Comparison of ENCODE assay signal across 8 cellular contexts in the genomic region with DNA sequence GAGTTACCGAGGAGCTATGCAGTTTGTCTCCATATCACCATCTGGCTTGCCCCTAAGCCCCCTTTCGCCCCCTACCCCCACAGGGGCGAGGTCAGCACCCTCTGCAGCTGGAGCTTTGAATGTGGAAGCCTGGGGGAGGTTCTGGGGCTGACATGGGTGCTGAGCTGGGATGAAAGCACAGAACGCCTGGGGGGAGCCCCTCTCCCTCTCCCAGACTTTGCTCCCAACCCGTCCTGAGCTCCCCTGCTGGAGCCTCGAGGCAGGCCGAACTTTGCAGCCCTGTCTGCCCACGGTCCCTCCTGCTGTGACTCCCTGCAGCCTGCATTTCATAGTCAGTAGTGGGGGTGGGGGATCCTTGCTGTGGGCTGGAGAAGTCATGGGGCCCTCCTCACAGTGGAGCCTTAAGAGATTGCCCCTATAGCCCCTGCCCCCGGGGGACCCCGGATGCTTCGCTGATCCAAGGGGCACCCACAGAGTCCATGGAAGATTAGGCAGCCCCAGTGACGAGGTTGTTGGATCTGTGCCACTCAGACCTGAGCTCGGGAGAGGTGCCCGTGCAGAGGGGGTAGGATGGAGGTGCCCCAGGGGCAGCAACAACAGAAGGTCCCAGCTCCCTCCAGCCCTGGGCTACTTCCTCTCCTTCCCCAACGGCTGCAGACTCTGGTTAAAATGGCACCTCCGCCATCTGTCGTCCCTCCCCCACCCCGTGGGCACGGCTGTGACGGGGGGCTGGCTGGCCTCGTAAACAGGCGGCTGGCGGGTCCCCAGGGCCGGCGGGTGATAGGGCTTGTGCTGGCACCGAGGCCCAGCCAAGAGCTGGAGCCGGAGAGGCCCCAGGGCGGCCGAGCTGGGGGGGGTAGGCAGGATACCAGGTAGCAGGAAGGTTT.
DNase-seq lines count a peak whose midpoint lies in the region; ATAC-seq and TF ChIP-seq lines count a peak whose summit lies in the region.

No MANE protein-coding gene starts in this region.

- H3K4me3 Mint-ChIP-seq in stimulated activated naive CD8-positive, alpha-beta T cell treated with anti-CD3 and anti-CD28 coated beads, Interleukin-15, amount 100 ng/mL, for 72 hours, result peak overlapping the region; percentile 17 to 88

- H3K36me3 ChIP-seq in liver (ENCODE audit: control insufficient read depth in 4 of 4, insufficient read depth in 3 of 4, low read depth in 1 of 4, low read length in 3 of 4), result no peaks in the 10 kb centered on the region

- no peak for TF ChIP-seq RAD21 in liver (IDR thresholded peaks at IDR 0.05)

- H3K27me3 ChIP-seq in liver (ENCODE audit: control insufficient read depth in 4 of 4, insufficient read depth in 4 of 4, low read length in 3 of 4), result no peaks in the 10 kb centered on the region

- H3K4me1 Mint-ChIP-seq in stimulated activated naive CD8-positive, alpha-beta T cell treated with anti-CD3 and anti-CD28 coated beads, Interleukin-15, amount 100 ng/mL, for 72 hours, result peaks cover 48% of the 10 kb centered on the region

- peaks cover 12 to 27% (median 21%) of the 10 kb centered on the region in 4 donors for H3K4me1 ChIP-seq in liver (ENCODE audit: control insufficient read depth in 4 of 4, insufficient read depth in 4 of 4, low read length in 3 of 4)

- peaks cover 0 to 10% of the 10 kb centered on the region in 2 donors for H3K9me3 Mint-ChIP-seq in stimulated activated naive CD8-positive, alpha-beta T cell treated with anti-CD3 and anti-CD28 coated beads, Interleukin-15, amount 100 ng/mL, for 72 hours

- peak; percentile 11 for TF ChIP-seq POLR2A in GM18951 (IDR thresholded peaks at IDR 0.05; ENCODE audit: extremely low read depth, insufficient read depth, insufficient read length)

- WGBS in liver, result 44% methylated on average over 29 of the region's 29 CpGs

- H3K4me3 ChIP-seq in liver (ENCODE audit: low read depth in 1 of 3, low read length in 3 of 3), result no peak overlapping the region

- H3K27me3 Mint-ChIP-seq in stimulated activated naive CD8-positive, alpha-beta T cell treated with anti-CD3 and anti-CD28 coated beads, Interleukin-15, amount 100 ng/mL, for 72 hours, result no peaks in the 10 kb centered on the region

- in situ Hi-C loops in GM18951 (cut with MboI; ENCODE audit: low sequenced_read_pairs, unreplicated experiment), result no loop called here

- peak overlapping the region; percentile 59 to 63 for H3K27ac ChIP-seq in liver (ENCODE audit: low read depth in 1 of 2, low read length in 2 of 2)

- no peak for TF ChIP-seq CTCF in liver (IDR thresholded peaks at IDR 0.05; ENCODE audit: low read depth, low read length, missing input control)

- H3K9me3 ChIP-seq in liver (ENCODE audit: control insufficient read depth in 4 of 4, low read length in 3 of 4), result no peaks in the 10 kb centered on the region

- DNase-seq in NCI-H524 treated with DMSO at 0.1 percent for 48 hours (lab: John Stamatoyannopoulos, UW) (peak; percentile 72), amygdala (lab: John Stamatoyannopoulos, UW) (peak in 43 of 56 donors; percentile 22 to 83 (median 50)), superior temporal gyrus (ENCODE audit: extremely low spot score) (no peak), amniotic stem cell (lab: John Stamatoyannopoulos, UW) (no peak)
- peak; percentile 42 to 62 for DNase-seq in stimulated activated naive CD8-positive, alpha-beta T cell treated with anti-CD3 and anti-CD28 coated beads, Interleukin-15, amount 100 ng/mL, for 72 hours

- H3K27ac Mint-ChIP-seq in stimulated activated naive CD8-positive, alpha-beta T cell treated with anti-CD3 and anti-CD28 coated beads, Interleukin-15, amount 100 ng/mL, for 72 hours, result peak overlapping the region; percentile 47 to 92

- ATAC-seq in stimulated activated naive CD8-positive, alpha-beta T cell treated with anti-CD3 and anti-CD28 coated beads, Interleukin-15, amount 100 ng/mL, for 72 hours, result peak; percentile 18
- ATAC-seq in HG03095 (IDR thresholded peaks at IDR 0.05; ENCODE audit: unreplicated experiment), result no peak

- H3K9ac ChIP-seq in liver (ENCODE audit: low read depth in 1 of 2, low read length in 2 of 2), result no peak overlapping the region

TF ChIP-seq in liver, 16 proteins besides CTCF, POLR2A, EP300 and RAD21:
- TF ChIP-seq, protein P1, sequence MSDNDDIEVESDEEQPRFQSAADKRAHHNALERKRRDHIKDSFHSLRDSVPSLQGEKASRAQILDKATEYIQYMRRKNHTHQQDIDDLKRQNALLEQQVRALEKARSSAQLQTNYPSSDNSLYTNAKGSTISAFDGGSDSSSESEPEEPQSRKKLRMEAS (IDR thresholded peaks at IDR 0.05), result no peak
- TF ChIP-seq FOXA1 (IDR thresholded peaks at IDR 0.05) (no peak), FOXA2 (IDR thresholded peaks at IDR 0.05) (no peak), HNF4A (conservative IDR thresholded peaks at IDR 0.05) (no peak), NR2F2 (IDR thresholded peaks at IDR 0.05) (no peak)
- TF ChIP-seq, protein P2, sequence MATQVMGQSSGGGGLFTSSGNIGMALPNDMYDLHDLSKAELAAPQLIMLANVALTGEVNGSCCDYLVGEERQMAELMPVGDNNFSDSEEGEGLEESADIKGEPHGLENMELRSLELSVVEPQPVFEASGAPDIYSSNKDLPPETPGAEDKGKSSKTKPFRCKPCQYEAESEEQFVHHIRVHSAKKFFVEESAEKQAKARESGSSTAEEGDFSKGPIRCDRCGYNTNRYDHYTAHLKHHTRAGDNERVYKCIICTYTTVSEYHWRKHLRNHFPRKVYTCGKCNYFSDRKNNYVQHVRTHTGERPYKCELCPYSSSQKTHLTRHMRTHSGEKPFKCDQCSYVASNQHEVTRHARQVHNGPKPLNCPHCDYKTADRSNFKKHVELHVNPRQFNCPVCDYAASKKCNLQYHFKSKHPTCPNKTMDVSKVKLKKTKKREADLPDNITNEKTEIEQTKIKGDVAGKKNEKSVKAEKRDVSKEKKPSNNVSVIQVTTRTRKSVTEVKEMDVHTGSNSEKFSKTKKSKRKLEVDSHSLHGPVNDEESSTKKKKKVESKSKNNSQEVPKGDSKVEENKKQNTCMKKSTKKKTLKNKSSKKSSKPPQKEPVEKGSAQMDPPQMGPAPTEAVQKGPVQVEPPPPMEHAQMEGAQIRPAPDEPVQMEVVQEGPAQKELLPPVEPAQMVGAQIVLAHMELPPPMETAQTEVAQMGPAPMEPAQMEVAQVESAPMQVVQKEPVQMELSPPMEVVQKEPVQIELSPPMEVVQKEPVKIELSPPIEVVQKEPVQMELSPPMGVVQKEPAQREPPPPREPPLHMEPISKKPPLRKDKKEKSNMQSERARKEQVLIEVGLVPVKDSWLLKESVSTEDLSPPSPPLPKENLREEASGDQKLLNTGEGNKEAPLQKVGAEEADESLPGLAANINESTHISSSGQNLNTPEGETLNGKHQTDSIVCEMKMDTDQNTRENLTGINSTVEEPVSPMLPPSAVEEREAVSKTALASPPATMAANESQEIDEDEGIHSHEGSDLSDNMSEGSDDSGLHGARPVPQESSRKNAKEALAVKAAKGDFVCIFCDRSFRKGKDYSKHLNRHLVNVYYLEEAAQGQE (IDR thresholded peaks at IDR 0.05), result no peak

Comparison
In these comparisons a context has a peak if more than half of its experiments do, and no peak if none do; other contexts are left out.
1. DNase-seq: peak in NCI-H524 treated with DMSO at 0.1 percent for 48 hours (single experiment), amygdala (43 of 56) and stimulated activated naive CD8-positive, alpha-beta T cell treated with anti-CD3 and anti-CD28 coated beads, Interleukin-15, amount 100 ng/mL, for 72 hours (2 of 2); none in superior temporal gyrus (single experiment) and amniotic stem cell (single experiment).